In the genomic region with DNA sequence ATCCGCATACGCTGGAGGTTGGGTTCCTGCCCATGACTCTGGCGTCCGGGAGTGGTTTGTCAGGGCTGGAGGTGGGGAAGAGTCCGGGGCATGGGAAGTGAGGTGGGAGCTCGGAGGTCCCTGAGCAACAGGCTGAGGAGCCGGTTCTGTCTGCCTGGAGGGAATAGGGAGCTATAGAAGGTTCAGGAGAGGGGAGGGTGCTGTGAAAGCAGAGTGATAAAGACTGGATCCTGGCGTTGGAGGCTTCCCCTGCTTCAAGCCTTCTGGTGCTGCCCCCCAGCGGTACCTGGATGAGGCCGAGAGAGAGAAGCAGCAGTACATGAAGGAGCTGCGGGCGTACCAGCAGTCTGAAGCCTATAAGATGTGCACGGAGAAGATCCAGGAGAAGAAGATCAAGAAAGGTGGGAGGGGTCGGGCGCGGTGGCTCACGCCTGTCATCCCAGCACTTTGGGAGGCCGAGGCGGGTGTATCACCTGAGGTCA, we compare ENCODE assay signal across 8 cellular contexts. TPM values are rescaled to one million over a fixed set of nuclear protein-coding genes. Genes with fewer than 3 reads are reported as not detected.
DNase-seq lines count a peak whose midpoint lies in the region; ATAC-seq and TF ChIP-seq lines count a peak whose summit lies in the region.
"Had no signal": no experiment of that assay in that cellular context is flagged by ENCODE, and none has a peak within 500 bp of the region (broad histone marks: within the 10 kb centered on the region; RNA-seq: fewer than 3 reads in every experiment).

No MANE protein-coding gene starts in this region.

- peaks cover 20 to 24% (median 21%) of the 10 kb centered on the region in 3 donors for H3K4me1 Mint-ChIP-seq in naive B cell

- peak; percentile 48 for TF ChIP-seq CTCF in GM06990 (IDR thresholded peaks at IDR 0.05; ENCODE audit: insufficient read depth, low read length, poor library complexity, severe bottlenecking)

- peak overlapping the region in 6 of 8 donors; percentile 24 to 87 (median 74) for H3K4me3 Mint-ChIP-seq in naive B cell

- H3K27me3 Mint-ChIP-seq in naive B cell = no peaks in the 10 kb centered on the region

- DNase-seq in GM06990 (ENCODE audit: extremely low read depth, insufficient read length) (no peak), Kasumi-1 (lab: John Stamatoyannopoulos, UW) (peak; percentile 15 to 42), amniotic epithelial cell (ENCODE audit: low read depth) (peak; percentile 51), naive B cell (no peak), germinal center (ENCODE audit: low spot score) (no peak)
- no peak for DNase-seq in activated CD4-positive, CD25-positive, alpha-beta regulatory T cell treated with anti-CD3 and anti-CD28 coated beads, Interleukin-2, amount 50 U/mL, for 72 hours
- DNase-seq: activated gamma-delta T cell treated with Interleukin-2 at 50 U/mL for 16 hours had no signal

- H3K36me3 ChIP-seq in GM06990 (ENCODE audit: control insufficient read depth, insufficient read depth, low read length) = peaks cover 5% of the 10 kb centered on the region

- peak overlapping the region in 3 of 6 donors; percentile 26 to 89 (median 82) for H3K27ac Mint-ChIP-seq in naive B cell

- ATAC-seq in naive B cell (ENCODE audit: low read depth in 2 of 2) (no peak), HG02610 (IDR thresholded peaks at IDR 0.05; ENCODE audit: unreplicated experiment) (no peak)

- H3K4me3 ChIP-seq in GM06990 (replicated peaks; ENCODE audit: low read depth, low read length) = no peak overlapping the region

- no peaks in the 10 kb centered on the region for H3K27me3 ChIP-seq in GM06990 (replicated peaks; ENCODE audit: control insufficient read depth, insufficient read depth, low read length)

- peaks cover 0 to 7% of the 10 kb centered on the region in 2 donors for H3K36me3 Mint-ChIP-seq in naive B cell

- H3K9me3 Mint-ChIP-seq in naive B cell = no peaks in the 10 kb centered on the region

RNA-seq across cellular contexts. Expression of a gene that starts 2.6 kb away (rescaled TPM):
- polyA plus RNA-seq in naive B cell (ENCODE audit: low read depth in 6 of 6) = 10 to 100 TPM; 36.4 to 46.9 (median 44.3) TPM

RNA-seq across cellular contexts. Expression of a gene that starts 10.0 kb away (rescaled TPM):
- polyA plus RNA-seq in naive B cell (ENCODE audit: low read depth in 6 of 6) = 1 to 10 TPM in 1 of 6 donors, under 1 TPM in 4, not detected in 1; 0.06 to 1.0 (median 0.21) TPM

RNA-seq across cellular contexts. Expression of a gene that starts 17.9 kb away (rescaled TPM):
- 10 to 100 TPM; 19.1 to 37.6 (median 26.7) TPM for polyA plus RNA-seq in naive B cell (ENCODE audit: low read depth in 6 of 6)

RNA-seq across cellular contexts. Expression of a gene that starts 31.4 kb away (rescaled TPM):
- polyA plus RNA-seq in naive B cell (ENCODE audit: low read depth in 6 of 6) = 10 to 100 TPM; 15.9 to 32.5 (median 22.7) TPM

RNA-seq across cellular contexts. Expression of a gene that starts 36.3 kb away (rescaled TPM):
- under 1 TPM in 1 of 6 donors, not detected in 5; 0.56 TPM for polyA plus RNA-seq in naive B cell (ENCODE audit: low read depth in 6 of 6)

Comparison
In these comparisons a context has a peak if more than half of its experiments do, and no peak if none do; other contexts are left out.
1. DNase-seq: peak in Kasumi-1 (2 of 2) and amniotic epithelial cell (single experiment); none in GM06990 (single experiment), naive B cell (single experiment), germinal center (single experiment) and activated CD4-positive, CD25-positive, alpha-beta regulatory T cell treated with anti-CD3 and anti-CD28 coated beads, Interleukin-2, amount 50 U/mL, for 72 hours (single experiment).